ENCODE assay signal across 19 cellular contexts in the genomic region with DNA sequence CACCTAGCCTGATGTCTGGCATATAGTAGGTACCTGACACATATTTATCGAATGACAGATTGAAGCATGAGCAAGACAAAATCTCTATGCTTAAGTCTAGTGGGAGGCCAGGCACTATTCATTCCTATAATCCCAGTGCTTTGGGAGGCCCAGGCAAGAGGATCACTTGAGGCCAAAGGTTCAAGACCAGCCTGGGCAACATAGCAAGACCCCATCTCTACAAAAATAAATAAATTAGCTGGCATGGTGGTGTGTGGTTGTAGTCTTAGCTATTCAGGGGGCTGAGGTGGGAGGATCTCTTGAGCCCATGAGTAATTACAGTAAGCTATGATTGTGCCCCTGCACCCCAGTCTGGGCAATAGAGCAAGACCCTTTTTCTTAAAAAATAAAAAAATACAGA. TPM values are rescaled to one million over a fixed set of nuclear protein-coding genes. Genes with fewer than 3 reads are reported as not detected.
DNase-seq lines count a peak whose midpoint lies in the region; ATAC-seq, FAIRE-seq and TF ChIP-seq lines count a peak whose summit lies in the region.
"Had no signal": no experiment of that assay in that cellular context is flagged by ENCODE, and none has a peak within 500 bp of the region (broad histone marks: within the 10 kb centered on the region; RNA-seq: fewer than 3 reads in every experiment).

No MANE protein-coding gene starts in this region.

- no peak overlapping the region for H4K91ac ChIP-seq in trophoblast cell (ENCODE audit: low read depth, low read length)

- H3K18ac ChIP-seq in trophoblast cell (ENCODE audit: low read length), result no peak overlapping the region

- TF ChIP-seq EP300 in HepG2 (IDR thresholded peaks at IDR 0.05; ENCODE audit: low read depth in 2 of 2, low read length in 2 of 2) (no peak), HepG2 (CRISPR knock-in tag; IDR thresholded peaks at IDR 0.05; ENCODE audit: borderline replicate concordance) (no peak)

- no peak overlapping the region for H2AFZ ChIP-seq in HepG2 (ENCODE audit: low read length)
- no peak overlapping the region for H2AFZ ChIP-seq in trophoblast cell (ENCODE audit: insufficient read depth, low read length, poor library complexity)
- H2AFZ ChIP-seq in Karpas-422 (ENCODE audit: low read length), result no peak overlapping the region

- no peak overlapping the region for H2AK5ac ChIP-seq in trophoblast cell (ENCODE audit: low read length)

- no peak overlapping the region for H2BK120ac ChIP-seq in trophoblast cell (ENCODE audit: insufficient read depth, low read length, poor library complexity)

- H2BK5ac ChIP-seq in trophoblast cell (ENCODE audit: low read depth, low read length, poor library complexity), result no peak overlapping the region

- no peak for TF ChIP-seq RAD21 in HepG2 (CRISPR knock-in tag; IDR thresholded peaks at IDR 0.05)

- H3K4me3 Mint-ChIP-seq in WTC11, result no peak overlapping the region
- no peak overlapping the region for H3K4me3 Mint-ChIP-seq in CD8-positive, alpha-beta T cell
- H3K4me3 Mint-ChIP-seq: CD4-positive, alpha-beta memory T cell had no signal

- no peak overlapping the region for H3K14ac ChIP-seq in trophoblast cell (ENCODE audit: low read length)

- H3K36me3 ChIP-seq in HepG2 (replicated peaks in 1 of 2; ENCODE audit: control insufficient read depth in 1 of 2, insufficient read depth in 2 of 2, low read length in 2 of 2) (no peaks in the 10 kb centered on the region), right lobe of liver (no peaks in the 10 kb centered on the region), trophoblast cell (ENCODE audit: control insufficient read depth in 1 of 2, insufficient read depth in 2 of 2, low read length in 2 of 2) (no peaks in the 10 kb centered on the region), Karpas-422 (ENCODE audit: insufficient read depth, low read length) (no peaks in the 10 kb centered on the region)
- no peaks in the 10 kb centered on the region for H3K36me3 ChIP-seq in CD8-positive, alpha-beta T cell (ENCODE audit: insufficient read depth, low read length)

- POLR2A ChIA-PET in HepG2 (lab: Yijun Ruan, JAX), result interaction anchor here (2.0 kb wide), 1 partner anchor 23 kb away, joined by 5 read pairs; a partner anchor contains a TSS
- POLR2A ChIA-PET in WTC11 (lab: Charles Lee), result no interaction called here
- POLR2A ChIA-PET in CD8-positive, alpha-beta T cell (lab: Charles Lee), result no interaction called here

- H3K79me2 ChIP-seq in HepG2 (ENCODE audit: insufficient read depth, low read length) (no peaks in the 10 kb centered on the region), trophoblast cell (ENCODE audit: control insufficient read depth, insufficient read depth, low read length, poor library complexity) (no peaks in the 10 kb centered on the region), Karpas-422 (ENCODE audit: low read length) (no peaks in the 10 kb centered on the region)

- no peak overlapping the region for H3K4me2 ChIP-seq in HepG2 (ENCODE audit: low read depth, low read length)
- no peak overlapping the region for H3K4me2 ChIP-seq in trophoblast cell (ENCODE audit: low read length)
- H3K4me2 ChIP-seq in Karpas-422 (ENCODE audit: low read depth, low read length, poor library complexity, severe bottlenecking), result no peak overlapping the region

- peaks cover 19% of the 10 kb centered on the region for H3K4me1 ChIP-seq in HepG2 (ENCODE audit: insufficient read depth, low read length)
- H3K4me1 ChIP-seq in right lobe of liver, result no peaks in the 10 kb centered on the region
- H3K4me1 ChIP-seq in trophoblast cell (ENCODE audit: control insufficient read depth in 1 of 2, insufficient read depth in 2 of 2, low read length in 2 of 2), result peaks cover 4% of the 10 kb centered on the region in 2 experiments
- peaks cover 4% of the 10 kb centered on the region for H3K4me1 ChIP-seq in CD8-positive, alpha-beta T cell (ENCODE audit: insufficient read depth, low read length)
- no peaks in the 10 kb centered on the region for H3K4me1 ChIP-seq in Karpas-422 (ENCODE audit: low read length)
- H3K4me1 ChIP-seq: Caco-2 had no signal

- no peak for FAIRE-seq in HepG2 (lab: Jason Lieb, UNC)
- FAIRE-seq: G401.6, GM12892, H1 had no signal

- peaks cover 2% of the 10 kb centered on the region; the same call in 1 of the 2 replicates for H3K27me3 Mint-ChIP-seq in WTC11 (ENCODE audit: low read depth)
- no peaks in the 10 kb centered on the region for H3K27me3 Mint-ChIP-seq in CD8-positive, alpha-beta T cell (ENCODE audit: low read depth)
- H3K27me3 Mint-ChIP-seq: CD4-positive, alpha-beta memory T cell had no signal

- WGBS in HepG2 (ENCODE audit: low lambda C conversion rate), result 93% methylated on average over 1 of the region's 1 CpG
- 100% methylated on average over 1 of the region's 1 CpG for WGBS in right lobe of liver (ENCODE audit: insufficient coverage, low coverage, low lambda C conversion rate, missing lambda C conversion rate)
- no CpG with 5 or more reads among the region's 1 CpG for WGBS in trophoblast cell (ENCODE audit: extremely low coverage, insufficient coverage, insufficient read length)

- no peaks in the 10 kb centered on the region for H4K20me1 ChIP-seq in HepG2 (ENCODE audit: insufficient read depth, low read length)
- H4K20me1 ChIP-seq in Karpas-422 (ENCODE audit: insufficient read depth, low read depth, low read length), result no peaks in the 10 kb centered on the region

- no peak overlapping the region for H4K12ac ChIP-seq in trophoblast cell (ENCODE audit: low read depth, low read length)

- no peaks in the 10 kb centered on the region for H3K36me3 Mint-ChIP-seq in WTC11
- H3K36me3 Mint-ChIP-seq in CD8-positive, alpha-beta T cell, result no peaks in the 10 kb centered on the region
- H3K36me3 Mint-ChIP-seq: CD4-positive, alpha-beta memory T cell had no signal

- no peak overlapping the region for H4K8ac ChIP-seq in trophoblast cell (ENCODE audit: low read depth, low read length)

- DNase-seq in HepG2 (ENCODE audit: low spot score) (no peak), right lobe of liver (no peak), WTC11 (ENCODE audit: low spot score) (no peak), trophoblast cell (no peak), Karpas-422 (no peak)
- DNase-seq in CD8-positive, alpha-beta T cell, result no peak
- DNase-seq: C1 segment of cervical spinal cord; Caco-2; CD4-positive, alpha-beta memory T cell; DMS153; DND-41; H7; HCEC 1CT had no signal

- ATAC-seq in HepG2 (no peak), right lobe of liver (no peak), WTC11 (no peak)
- ATAC-seq in CD8-positive, alpha-beta T cell, result no peak

- BruUV-seq in HepG2 (replicated peaks; lab: Mats Ljungman, UMichigan), result no TSS peak

- no peak overlapping the region for H3K23ac ChIP-seq in trophoblast cell (ENCODE audit: low read length)

- no peak overlapping the region for H3K9ac ChIP-seq in HepG2 (ENCODE audit: insufficient read depth, low read depth, low read length)
- H3K9ac ChIP-seq in trophoblast cell (ENCODE audit: low read length), result peak overlapping the region; percentile 12
- no peak overlapping the region for H3K9ac ChIP-seq in Karpas-422 (ENCODE audit: low read length)

- H3K4me1 Mint-ChIP-seq in WTC11, result no peaks in the 10 kb centered on the region
- peaks cover 8% of the 10 kb centered on the region for H3K4me1 Mint-ChIP-seq in CD8-positive, alpha-beta T cell (ENCODE audit: low read depth)

- intact Hi-C loops in HepG2 (cut with micrococcal nuclease; ENCODE audit: unreplicated experiment), result no loop called here
- intact Hi-C loops in right lobe of liver (cut with DNase I), result no loop called here
- intact Hi-C loops in CD8-positive, alpha-beta T cell (cut with DNase I, micrococcal nuclease), result no loop called here

- CTCF ChIA-PET in HepG2 (lab: Yijun Ruan, JAX; ENCODE audit: low intra/inter-chr PET ratio, low total read pairs) (no interaction called here), WTC11 (lab: Charles Lee) (no interaction called here)
- CTCF ChIA-PET in CD8-positive, alpha-beta T cell (lab: Charles Lee), result no interaction called here

- H2BK12ac ChIP-seq in trophoblast cell (ENCODE audit: low read length), result no peak overlapping the region

- TF ChIP-seq CTCF in HepG2 (CRISPR knock-in tag; IDR thresholded peaks at IDR 0.05) (no peak), right lobe of liver (IDR thresholded peaks at IDR 0.05) (no peak), WTC11 (IDR thresholded peaks at IDR 0.05) (no peak)
- no peak for TF ChIP-seq CTCF in CD8-positive, alpha-beta T cell (IDR thresholded peaks at IDR 0.05)

- no peak overlapping the region for H3K4me3 ChIP-seq in HepG2 (replicated peaks in 1 of 3; ENCODE audit: insufficient read depth in 1 of 3, low read depth in 2 of 3, low read length in 3 of 3)
- no peak overlapping the region for H3K4me3 ChIP-seq in right lobe of liver
- no peak overlapping the region for H3K4me3 ChIP-seq in trophoblast cell (ENCODE audit: low read depth, low read length)
- no peak overlapping the region for H3K4me3 ChIP-seq in CD8-positive, alpha-beta T cell (ENCODE audit: low read depth, low read length)
- no peak overlapping the region for H3K4me3 ChIP-seq in Karpas-422 (ENCODE audit: low read length)

- H3K4ac ChIP-seq in trophoblast cell (ENCODE audit: low read depth, low read length), result no peak overlapping the region

- H3K27me3 ChIP-seq in HepG2 (ENCODE audit: control insufficient read depth in 1 of 2, insufficient read depth in 2 of 2, low read length in 2 of 2), result no peaks in the 10 kb centered on the region
- no peaks in the 10 kb centered on the region for H3K27me3 ChIP-seq in right lobe of liver
- no peaks in the 10 kb centered on the region for H3K27me3 ChIP-seq in trophoblast cell (ENCODE audit: insufficient read depth, low read length)
- H3K27me3 ChIP-seq in CD8-positive, alpha-beta T cell (ENCODE audit: insufficient read depth, low read length), result no peaks in the 10 kb centered on the region
- H3K27me3 ChIP-seq in Karpas-422 (ENCODE audit: low read length), result no peaks in the 10 kb centered on the region

- peaks cover 1% of the 10 kb centered on the region for H3K79me1 ChIP-seq in trophoblast cell (ENCODE audit: low read length)

- H3K27ac ChIP-seq in HepG2 (ENCODE audit: extremely low read length, insufficient read depth, low read length), result no peak overlapping the region
- no peak overlapping the region for H3K27ac ChIP-seq in right lobe of liver
- no peak overlapping the region for H3K27ac ChIP-seq in trophoblast cell (ENCODE audit: low read depth, low read length)
- no peak overlapping the region for H3K27ac ChIP-seq in CD8-positive, alpha-beta T cell (ENCODE audit: low read depth, low read length)
- no peak overlapping the region for H3K27ac ChIP-seq in Karpas-422 (ENCODE audit: low read length)

- no peak for TF ChIP-seq POLR2A in HepG2 (IDR thresholded peaks at IDR 0.05; ENCODE audit: insufficient read depth in 1 of 2, low read depth in 2 of 2, low read length in 2 of 2)
- TF ChIP-seq POLR2A in right lobe of liver (IDR thresholded peaks at IDR 0.05), result no peak

- in situ Hi-C loops in HepG2 (cut with HindIII; ENCODE audit: extremely low pct_ligation_motif_present, low pct_unique_long_range_greater_than_20kb), result no loop called here

- no peaks in the 10 kb centered on the region for H3K9me2 ChIP-seq in Karpas-422 (replicated peaks; ENCODE audit: insufficient read depth, low read length)

- 0 out of 2 replicates have a peak, but pooled peaks cover 8% of the 10 kb centered on the region for H3K9me3 Mint-ChIP-seq in WTC11
- H3K9me3 Mint-ChIP-seq in CD8-positive, alpha-beta T cell, result no peaks in the 10 kb centered on the region

- H3K27ac Mint-ChIP-seq in WTC11, result no peak overlapping the region
- H3K27ac Mint-ChIP-seq in CD8-positive, alpha-beta T cell, result no peak overlapping the region
- H3K27ac Mint-ChIP-seq: CD4-positive, alpha-beta memory T cell had no signal

- H3K9me3 ChIP-seq in HepG2 (ENCODE audit: low read length), result no peaks in the 10 kb centered on the region
- H3K9me3 ChIP-seq in right lobe of liver, result no peaks in the 10 kb centered on the region
- no peaks in the 10 kb centered on the region for H3K9me3 ChIP-seq in trophoblast cell (ENCODE audit: insufficient read depth, low read depth, low read length)
- no peaks in the 10 kb centered on the region for H3K9me3 ChIP-seq in CD8-positive, alpha-beta T cell (ENCODE audit: low read length)
- no peaks in the 10 kb centered on the region for H3K9me3 ChIP-seq in Karpas-422 (ENCODE audit: low read length)
- H3K9me3 ChIP-seq: Caco-2 had no signal

RNA-seq across cellular contexts. Expression of a gene that starts 23.2 kb away (rescaled TPM):
- total RNA-seq in HepG2 (2016; rRNA removed; fragmentation: Illumina TruSeq; extraction: Trizol) (44.7 and 47.8 TPM in 2 replicates), right lobe of liver (10 to 100 TPM; 16.1 to 33.0 (median 22.8) TPM), WTC11 (2021) (57.4 to 63.6 TPM (median 63.3 TPM) in 3 replicates)
- 31.1 and 33.0 TPM in 2 replicates for total RNA-seq in HepG2 (2016; cell fraction: cytosol; rRNA removed; fragmentation: Illumina TruSeq; extraction: Trizol; ENCODE audit: low read depth)
- total RNA-seq in HepG2 (2016; cell fraction: insoluble cytoplasmic fraction; rRNA removed; fragmentation: Illumina TruSeq; extraction: Trizol), result 42.5 and 43.3 TPM in 2 replicates
- 26.5 and 32.0 TPM in 2 replicates for total RNA-seq in HepG2 (2016; cell fraction: membrane; rRNA removed; fragmentation: Illumina TruSeq; extraction: Trizol)
- 84.6 and 87.9 TPM in 2 replicates for total RNA-seq in HepG2 (2016; cell fraction: nucleus; rRNA removed; fragmentation: Illumina TruSeq; extraction: Trizol)
- polyA plus RNA-seq in HepG2 (2011; rRNA removed), result 52.8 and 53.5 TPM in 2 replicates
- polyA plus RNA-seq in HepG2 (2011; cell fraction: cytosol; rRNA removed), result 17.7 and 21.7 TPM in 2 replicates
- 158 and 159 TPM in 2 replicates for polyA plus RNA-seq in HepG2 (2011; cell fraction: nucleus; rRNA removed)
- polyA plus RNA-seq in HepG2 (2012), result 49.2 and 50.3 TPM in 2 replicates
- 1.9 and 2.0 TPM in 2 replicates for polyA plus RNA-seq in HepG2 (2016; cell fraction: cytosol; fragmentation: Illumina TruSeq; extraction: Trizol; ENCODE audit: low read depth)
- 40.8 and 44.0 TPM in 2 replicates for polyA plus RNA-seq in HepG2 (2016; cell fraction: insoluble cytoplasmic fraction; fragmentation: Illumina TruSeq; extraction: Trizol; ENCODE audit: low read depth)
- 5.7 and 9.2 TPM in 2 replicates for polyA plus RNA-seq in HepG2 (2016; cell fraction: membrane; fragmentation: Illumina TruSeq; extraction: Trizol; ENCODE audit: low read depth)
- polyA plus RNA-seq in HepG2 (2016; cell fraction: nucleus; fragmentation: Illumina TruSeq; extraction: Trizol; ENCODE audit: insufficient read depth, low read depth), result 169 and 172 TPM in 2 replicates
- polyA minus RNA-seq in HepG2 (2011; rRNA and poly(A)+ RNA removed; ENCODE audit: low replicate concordance), result 33.2 and 43.4 TPM in 2 replicates
- 22.4 and 27.4 TPM in 2 replicates for polyA minus RNA-seq in HepG2 (2011; cell fraction: cytosol; rRNA and poly(A)+ RNA removed)
- 128 and 167 TPM in 2 replicates for polyA minus RNA-seq in HepG2 (2011; cell fraction: nucleus; rRNA and poly(A)+ RNA removed)
- polyA plus RNA-seq in trophoblast cell (2013), result 35.7 and 39.6 TPM in 2 replicates
- total RNA-seq in CD8-positive, alpha-beta T cell, result 100 to 1,000 TPM; 133 to 134 TPM
- 53.6 and 97.8 TPM in 2 replicates for total RNA-seq in Karpas-422 (2014; rRNA removed; shearing (Covaris generic); ENCODE audit: low replicate concordance)

RNA-seq across cellular contexts. Expression of a gene that starts 26.1 kb away (rescaled TPM):
- total RNA-seq in HepG2 (2016; rRNA removed; fragmentation: Illumina TruSeq; extraction: Trizol) (10.5 and 14.1 TPM in 2 replicates), right lobe of liver (1 to 10 TPM; 1.6 to 4.3 (median 2.7) TPM), WTC11 (2021) (9.9 to 13.9 TPM (median 13.1 TPM) in 3 replicates)
- 8.7 and 9.3 TPM in 2 replicates for total RNA-seq in HepG2 (2016; cell fraction: cytosol; rRNA removed; fragmentation: Illumina TruSeq; extraction: Trizol; ENCODE audit: low read depth)
- 9.7 and 15.2 TPM in 2 replicates for total RNA-seq in HepG2 (2016; cell fraction: insoluble cytoplasmic fraction; rRNA removed; fragmentation: Illumina TruSeq; extraction: Trizol)
- 13.8 and 16.2 TPM in 2 replicates for total RNA-seq in HepG2 (2016; cell fraction: membrane; rRNA removed; fragmentation: Illumina TruSeq; extraction: Trizol)
- total RNA-seq in HepG2 (2016; cell fraction: nucleus; rRNA removed; fragmentation: Illumina TruSeq; extraction: Trizol), result 10.8 and 12.2 TPM in 2 replicates
- 16.2 and 17.2 TPM in 2 replicates for polyA plus RNA-seq in HepG2 (2011; rRNA removed)
- 16.8 and 17.0 TPM in 2 replicates for polyA plus RNA-seq in HepG2 (2011; cell fraction: cytosol; rRNA removed)
- 8.6 and 8.7 TPM in 2 replicates for polyA plus RNA-seq in HepG2 (2011; cell fraction: nucleus; rRNA removed)
- 6.8 and 8.6 TPM in 2 replicates for polyA plus RNA-seq in HepG2 (2012)
- polyA plus RNA-seq in HepG2 (2016; cell fraction: cytosol; fragmentation: Illumina TruSeq; extraction: Trizol; ENCODE audit: low read depth), result 11.6 and 12.7 TPM in 2 replicates
- 11.0 and 12.6 TPM in 2 replicates for polyA plus RNA-seq in HepG2 (2016; cell fraction: insoluble cytoplasmic fraction; fragmentation: Illumina TruSeq; extraction: Trizol; ENCODE audit: low read depth)
- polyA plus RNA-seq in HepG2 (2016; cell fraction: membrane; fragmentation: Illumina TruSeq; extraction: Trizol; ENCODE audit: low read depth), result 14.9 and 18.3 TPM in 2 replicates
- 22.5 and 22.7 TPM in 2 replicates for polyA plus RNA-seq in HepG2 (2016; cell fraction: nucleus; fragmentation: Illumina TruSeq; extraction: Trizol; ENCODE audit: insufficient read depth, low read depth)
- polyA minus RNA-seq in HepG2 (2011; rRNA and poly(A)+ RNA removed; ENCODE audit: low replicate concordance), result 14.0 TPM in 1 of 2 replicates, not detected in the other
- polyA minus RNA-seq in HepG2 (2011; cell fraction: cytosol; rRNA and poly(A)+ RNA removed), result 7.2 and 8.1 TPM in 2 replicates
- polyA minus RNA-seq in HepG2 (2011; cell fraction: nucleus; rRNA and poly(A)+ RNA removed), result 3.7 and 3.9 TPM in 2 replicates
- polyA plus RNA-seq in trophoblast cell (2013), result 28.5 and 29.6 TPM in 2 replicates
- 10 to 100 TPM; 10.7 to 11.1 TPM for total RNA-seq in CD8-positive, alpha-beta T cell
- 90.5 and 90.8 TPM in 2 replicates for total RNA-seq in Karpas-422 (2014; rRNA removed; shearing (Covaris generic); ENCODE audit: low replicate concordance)
- total RNA-seq: A172 had no signal

RNA-seq across cellular contexts. Expression of a gene that starts 56.9 kb away (rescaled TPM):
- total RNA-seq in HepG2 (2016; rRNA removed; fragmentation: Illumina TruSeq; extraction: Trizol), result not detected in 2 replicates
- not detected in 2 replicates for total RNA-seq in HepG2 (2016; cell fraction: cytosol; rRNA removed; fragmentation: Illumina TruSeq; extraction: Trizol; ENCODE audit: low read depth)
- total RNA-seq in HepG2 (2016; cell fraction: insoluble cytoplasmic fraction; rRNA removed; fragmentation: Illumina TruSeq; extraction: Trizol), result not detected in 2 replicates
- not detected in 2 replicates for total RNA-seq in HepG2 (2016; cell fraction: membrane; rRNA removed; fragmentation: Illumina TruSeq; extraction: Trizol)
- not detected in 2 replicates for total RNA-seq in HepG2 (2016; cell fraction: nucleus; rRNA removed; fragmentation: Illumina TruSeq; extraction: Trizol)
- polyA plus RNA-seq in HepG2 (2011; rRNA removed), result not detected in 2 replicates
- polyA plus RNA-seq in HepG2 (2011; cell fraction: cytosol; rRNA removed), result not detected in 2 replicates
- polyA plus RNA-seq in HepG2 (2011; cell fraction: nucleus; rRNA removed), result not detected in 2 replicates
- not detected in 2 replicates for polyA plus RNA-seq in HepG2 (2012)
- polyA plus RNA-seq in HepG2 (2016; cell fraction: cytosol; fragmentation: Illumina TruSeq; extraction: Trizol; ENCODE audit: low read depth), result not detected in 2 replicates
- polyA plus RNA-seq in HepG2 (2016; cell fraction: insoluble cytoplasmic fraction; fragmentation: Illumina TruSeq; extraction: Trizol; ENCODE audit: low read depth), result not detected in 2 replicates
- not detected in 2 replicates for polyA plus RNA-seq in HepG2 (2016; cell fraction: membrane; fragmentation: Illumina TruSeq; extraction: Trizol; ENCODE audit: low read depth)
- not detected in 2 replicates for polyA plus RNA-seq in HepG2 (2016; cell fraction: nucleus; fragmentation: Illumina TruSeq; extraction: Trizol; ENCODE audit: insufficient read depth, low read depth)
- polyA minus RNA-seq in HepG2 (2011; rRNA and poly(A)+ RNA removed; ENCODE audit: low replicate concordance), result not detected in 2 replicates
- not detected in 2 replicates for polyA minus RNA-seq in HepG2 (2011; cell fraction: cytosol; rRNA and poly(A)+ RNA removed)
- polyA minus RNA-seq in HepG2 (2011; cell fraction: nucleus; rRNA and poly(A)+ RNA removed), result not detected in 2 replicates
- total RNA-seq in right lobe of liver, result not detected
- total RNA-seq in WTC11 (2021), result 0.60 to 1.7 TPM (median 1.4 TPM) in 3 replicates
- polyA plus RNA-seq in trophoblast cell (2013), result 0.99 and 1.1 TPM in 2 replicates
- total RNA-seq in CD8-positive, alpha-beta T cell, result 10 to 100 TPM; 20.9 to 21.3 TPM
- not detected in 2 replicates for total RNA-seq in Karpas-422 (2014; rRNA removed; shearing (Covaris generic); ENCODE audit: low replicate concordance)
- total RNA-seq: A172, A673 had no signal
- polyA plus RNA-seq: BJ had no signal
